In the genomic region with DNA sequence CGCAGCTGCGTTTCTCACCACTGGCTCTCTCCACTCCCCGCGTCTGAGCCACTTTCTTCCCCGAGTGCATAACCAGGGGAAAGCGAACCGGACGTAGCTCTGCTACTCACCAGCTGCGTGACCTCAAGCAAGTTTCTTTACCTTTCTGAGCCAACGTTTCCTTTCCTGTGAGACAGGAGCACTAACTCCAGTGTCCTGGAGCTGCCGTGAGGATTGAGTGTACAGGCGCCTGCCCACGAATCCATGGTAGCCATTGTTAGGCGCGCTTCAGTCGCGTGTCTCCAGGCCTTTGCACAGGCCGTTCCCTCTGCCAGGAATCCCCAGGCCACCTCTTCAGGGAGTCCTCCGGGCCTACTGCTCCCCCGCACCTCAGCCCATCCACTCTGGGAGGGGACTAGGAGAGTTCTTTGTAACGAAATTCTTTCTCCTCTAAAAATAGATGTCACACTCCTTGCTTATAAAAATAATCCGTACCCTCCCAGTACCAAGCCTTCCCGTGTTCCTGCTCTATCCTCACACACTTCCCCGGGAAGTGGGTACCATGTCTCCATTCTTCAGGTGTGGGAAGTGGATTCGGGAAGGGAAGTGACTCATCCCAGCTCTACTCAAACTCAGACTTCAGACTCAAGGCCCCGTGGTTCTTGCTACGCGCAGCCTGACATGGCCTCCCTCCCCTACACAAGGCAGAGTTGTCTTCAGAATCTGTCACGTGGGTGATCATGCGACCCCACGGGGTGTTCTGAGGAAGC, we compare ENCODE assay signal across 1 cellular context.
A peak's percentile ranks its signal among the peaks of the same experiment; 100 is the strongest.
TF ChIP-seq lines count a peak whose summit lies in the region.

No MANE protein-coding gene starts in this region.

TF ChIP-seq in GM12878, 131 proteins besides CTCF, POLR2A, EP300 and RAD21 (continued from another document):
- TF ChIP-seq, protein P1, sequence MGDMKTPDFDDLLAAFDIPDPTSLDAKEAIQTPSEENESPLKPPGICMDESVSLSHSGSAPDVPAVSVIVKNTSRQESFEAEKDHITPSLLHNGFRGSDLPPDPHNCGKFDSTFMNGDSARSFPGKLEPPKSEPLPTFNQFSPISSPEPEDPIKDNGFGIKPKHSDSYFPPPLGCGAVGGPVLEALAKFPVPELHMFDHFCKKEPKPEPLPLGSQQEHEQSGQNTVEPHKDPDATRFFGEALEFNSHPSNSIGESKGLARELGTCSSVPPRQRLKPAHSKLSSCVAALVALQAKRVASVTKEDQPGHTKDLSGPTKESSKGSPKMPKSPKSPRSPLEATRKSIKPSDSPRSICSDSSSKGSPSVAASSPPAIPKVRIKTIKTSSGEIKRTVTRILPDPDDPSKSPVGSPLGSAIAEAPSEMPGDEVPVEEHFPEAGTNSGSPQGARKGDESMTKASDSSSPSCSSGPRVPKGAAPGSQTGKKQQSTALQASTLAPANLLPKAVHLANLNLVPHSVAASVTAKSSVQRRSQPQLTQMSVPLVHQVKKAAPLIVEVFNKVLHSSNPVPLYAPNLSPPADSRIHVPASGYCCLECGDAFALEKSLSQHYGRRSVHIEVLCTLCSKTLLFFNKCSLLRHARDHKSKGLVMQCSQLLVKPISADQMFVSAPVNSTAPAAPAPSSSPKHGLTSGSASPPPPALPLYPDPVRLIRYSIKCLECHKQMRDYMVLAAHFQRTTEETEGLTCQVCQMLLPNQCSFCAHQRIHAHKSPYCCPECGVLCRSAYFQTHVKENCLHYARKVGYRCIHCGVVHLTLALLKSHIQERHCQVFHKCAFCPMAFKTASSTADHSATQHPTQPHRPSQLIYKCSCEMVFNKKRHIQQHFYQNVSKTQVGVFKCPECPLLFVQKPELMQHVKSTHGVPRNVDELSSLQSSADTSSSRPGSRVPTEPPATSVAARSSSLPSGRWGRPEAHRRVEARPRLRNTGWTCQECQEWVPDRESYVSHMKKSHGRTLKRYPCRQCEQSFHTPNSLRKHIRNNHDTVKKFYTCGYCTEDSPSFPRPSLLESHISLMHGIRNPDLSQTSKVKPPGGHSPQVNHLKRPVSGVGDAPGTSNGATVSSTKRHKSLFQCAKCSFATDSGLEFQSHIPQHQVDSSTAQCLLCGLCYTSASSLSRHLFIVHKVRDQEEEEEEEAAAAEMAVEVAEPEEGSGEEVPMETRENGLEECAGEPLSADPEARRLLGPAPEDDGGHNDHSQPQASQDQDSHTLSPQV (IDR thresholded peaks at IDR 0.05): 0 out of 2 replicates have a peak, but pooled peaks have one; percentile 2
- TF ChIP-seq BHLHE40 (IDR thresholded peaks at IDR 0.05; ENCODE audit: borderline replicate concordance in 1 of 2, low read depth in 2 of 2, low read length in 1 of 2) (peak; percentile 14 to 51; a peak in 1 of 4 replicates), STAT1 (conservative IDR thresholded peaks at IDR 0.05) (no peak), POLR2AphosphoS5 (IDR thresholded peaks at IDR 0.05; ENCODE audit: low read length) (peak; percentile 55), RBBP5 (conservative IDR thresholded peaks at IDR 0.05) (0 out of 2 replicates have a peak, but pooled peaks have one; percentile 38), SUZ12 (IDR thresholded peaks at IDR 0.05; ENCODE audit: unreplicated experiment) (no peak), HDGF (IDR thresholded peaks at IDR 0.05) (peak; percentile 76; the same call in 1 of the 2 replicates), NFYA (IDR thresholded peaks at IDR 0.05; ENCODE audit: borderline replicate concordance, low read depth, low read length) (no peak), EED (IDR thresholded peaks at IDR 0.05; ENCODE audit: low read depth) (peak; percentile 58), SIX5 (IDR thresholded peaks at IDR 0.05; ENCODE audit: low read depth, low read length, severe bottlenecking) (no peak), MTA2 (IDR thresholded peaks at IDR 0.05; ENCODE audit: low read depth) (no peak), ETV6 (conservative IDR thresholded peaks at IDR 0.05 in 1 of 2, IDR thresholded peaks at IDR 0.05 in 1 of 2; ENCODE audit: borderline replicate concordance in 1 of 2, low read depth in 1 of 2) (no peak), KAT2A (conservative IDR thresholded peaks at IDR 0.05; ENCODE audit: control insufficient read depth, low read depth, low read length) (no peak), ESRRA (IDR thresholded peaks at IDR 0.05; ENCODE audit: low read length) (no peak)
- TF ChIP-seq, protein P2, sequence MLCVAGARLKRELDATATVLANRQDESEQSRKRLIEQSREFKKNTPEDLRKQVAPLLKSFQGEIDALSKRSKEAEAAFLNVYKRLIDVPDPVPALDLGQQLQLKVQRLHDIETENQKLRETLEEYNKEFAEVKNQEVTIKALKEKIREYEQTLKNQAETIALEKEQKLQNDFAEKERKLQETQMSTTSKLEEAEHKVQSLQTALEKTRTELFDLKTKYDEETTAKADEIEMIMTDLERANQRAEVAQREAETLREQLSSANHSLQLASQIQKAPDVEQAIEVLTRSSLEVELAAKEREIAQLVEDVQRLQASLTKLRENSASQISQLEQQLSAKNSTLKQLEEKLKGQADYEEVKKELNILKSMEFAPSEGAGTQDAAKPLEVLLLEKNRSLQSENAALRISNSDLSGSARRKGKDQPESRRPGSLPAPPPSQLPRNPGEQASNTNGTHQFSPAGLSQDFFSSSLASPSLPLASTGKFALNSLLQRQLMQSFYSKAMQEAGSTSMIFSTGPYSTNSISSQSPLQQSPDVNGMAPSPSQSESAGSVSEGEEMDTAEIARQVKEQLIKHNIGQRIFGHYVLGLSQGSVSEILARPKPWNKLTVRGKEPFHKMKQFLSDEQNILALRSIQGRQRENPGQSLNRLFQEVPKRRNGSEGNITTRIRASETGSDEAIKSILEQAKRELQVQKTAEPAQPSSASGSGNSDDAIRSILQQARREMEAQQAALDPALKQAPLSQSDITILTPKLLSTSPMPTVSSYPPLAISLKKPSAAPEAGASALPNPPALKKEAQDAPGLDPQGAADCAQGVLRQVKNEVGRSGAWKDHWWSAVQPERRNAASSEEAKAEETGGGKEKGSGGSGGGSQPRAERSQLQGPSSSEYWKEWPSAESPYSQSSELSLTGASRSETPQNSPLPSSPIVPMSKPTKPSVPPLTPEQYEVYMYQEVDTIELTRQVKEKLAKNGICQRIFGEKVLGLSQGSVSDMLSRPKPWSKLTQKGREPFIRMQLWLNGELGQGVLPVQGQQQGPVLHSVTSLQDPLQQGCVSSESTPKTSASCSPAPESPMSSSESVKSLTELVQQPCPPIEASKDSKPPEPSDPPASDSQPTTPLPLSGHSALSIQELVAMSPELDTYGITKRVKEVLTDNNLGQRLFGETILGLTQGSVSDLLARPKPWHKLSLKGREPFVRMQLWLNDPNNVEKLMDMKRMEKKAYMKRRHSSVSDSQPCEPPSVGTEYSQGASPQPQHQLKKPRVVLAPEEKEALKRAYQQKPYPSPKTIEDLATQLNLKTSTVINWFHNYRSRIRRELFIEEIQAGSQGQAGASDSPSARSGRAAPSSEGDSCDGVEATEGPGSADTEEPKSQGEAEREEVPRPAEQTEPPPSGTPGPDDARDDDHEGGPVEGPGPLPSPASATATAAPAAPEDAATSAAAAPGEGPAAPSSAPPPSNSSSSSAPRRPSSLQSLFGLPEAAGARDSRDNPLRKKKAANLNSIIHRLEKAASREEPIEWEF (IDR thresholded peaks at IDR 0.05; ENCODE audit: insufficient replicate concordance, low read depth, low read length): peak; percentile 11
- TF ChIP-seq, protein P3, sequence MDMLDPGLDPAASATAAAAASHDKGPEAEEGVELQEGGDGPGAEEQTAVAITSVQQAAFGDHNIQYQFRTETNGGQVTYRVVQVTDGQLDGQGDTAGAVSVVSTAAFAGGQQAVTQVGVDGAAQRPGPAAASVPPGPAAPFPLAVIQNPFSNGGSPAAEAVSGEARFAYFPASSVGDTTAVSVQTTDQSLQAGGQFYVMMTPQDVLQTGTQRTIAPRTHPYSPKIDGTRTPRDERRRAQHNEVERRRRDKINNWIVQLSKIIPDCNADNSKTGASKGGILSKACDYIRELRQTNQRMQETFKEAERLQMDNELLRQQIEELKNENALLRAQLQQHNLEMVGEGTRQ (IDR thresholded peaks at IDR 0.05; ENCODE audit: borderline replicate concordance, low read depth, low read length): peak; percentile 80
- TF ChIP-seq, protein P4, sequence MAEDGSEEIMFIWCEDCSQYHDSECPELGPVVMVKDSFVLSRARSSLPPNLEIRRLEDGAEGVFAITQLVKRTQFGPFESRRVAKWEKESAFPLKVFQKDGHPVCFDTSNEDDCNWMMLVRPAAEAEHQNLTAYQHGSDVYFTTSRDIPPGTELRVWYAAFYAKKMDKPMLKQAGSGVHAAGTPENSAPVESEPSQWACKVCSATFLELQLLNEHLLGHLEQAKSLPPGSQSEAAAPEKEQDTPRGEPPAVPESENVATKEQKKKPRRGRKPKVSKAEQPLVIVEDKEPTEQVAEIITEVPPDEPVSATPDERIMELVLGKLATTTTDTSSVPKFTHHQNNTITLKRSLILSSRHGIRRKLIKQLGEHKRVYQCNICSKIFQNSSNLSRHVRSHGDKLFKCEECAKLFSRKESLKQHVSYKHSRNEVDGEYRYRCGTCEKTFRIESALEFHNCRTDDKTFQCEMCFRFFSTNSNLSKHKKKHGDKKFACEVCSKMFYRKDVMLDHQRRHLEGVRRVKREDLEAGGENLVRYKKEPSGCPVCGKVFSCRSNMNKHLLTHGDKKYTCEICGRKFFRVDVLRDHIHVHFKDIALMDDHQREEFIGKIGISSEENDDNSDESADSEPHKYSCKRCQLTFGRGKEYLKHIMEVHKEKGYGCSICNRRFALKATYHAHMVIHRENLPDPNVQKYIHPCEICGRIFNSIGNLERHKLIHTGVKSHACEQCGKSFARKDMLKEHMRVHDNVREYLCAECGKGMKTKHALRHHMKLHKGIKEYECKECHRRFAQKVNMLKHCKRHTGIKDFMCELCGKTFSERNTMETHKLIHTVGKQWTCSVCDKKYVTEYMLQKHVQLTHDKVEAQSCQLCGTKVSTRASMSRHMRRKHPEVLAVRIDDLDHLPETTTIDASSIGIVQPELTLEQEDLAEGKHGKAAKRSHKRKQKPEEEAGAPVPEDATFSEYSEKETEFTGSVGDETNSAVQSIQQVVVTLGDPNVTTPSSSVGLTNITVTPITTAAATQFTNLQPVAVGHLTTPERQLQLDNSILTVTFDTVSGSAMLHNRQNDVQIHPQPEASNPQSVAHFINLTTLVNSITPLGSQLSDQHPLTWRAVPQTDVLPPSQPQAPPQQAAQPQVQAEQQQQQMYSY (CRISPR knock-in tag; IDR thresholded peaks at IDR 0.05): no peak
